In the genomic region with DNA sequence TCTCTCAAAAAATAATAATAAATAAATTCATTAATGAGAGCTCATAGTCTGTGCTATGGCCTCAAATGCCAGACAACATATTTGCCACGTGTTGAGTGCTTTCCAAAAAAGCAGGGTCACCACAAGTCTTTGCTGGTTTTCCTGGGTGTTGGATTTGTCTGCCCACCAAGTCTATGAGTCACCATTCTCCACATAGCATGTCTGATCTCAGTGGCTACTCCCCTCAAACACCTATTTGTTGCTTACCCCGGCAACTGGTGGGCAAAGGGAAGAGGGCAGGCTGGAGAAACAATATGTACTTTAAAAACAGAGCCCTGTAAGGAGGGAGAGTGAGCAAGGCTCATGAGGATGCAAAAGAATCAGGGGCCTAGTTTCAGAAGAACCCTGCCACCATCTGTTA, we compare ENCODE assay signal across 22 cellular contexts.
DNase-seq lines count a peak whose midpoint lies in the region; ATAC-seq and TF ChIP-seq lines count a peak whose summit lies in the region.
"Had no signal": no experiment of that assay in that cellular context is flagged by ENCODE, and none has a peak within 500 bp of the region (broad histone marks: within the 10 kb centered on the region; RNA-seq: fewer than 3 reads in every experiment).

No MANE protein-coding gene starts in this region.

- H3K4me3 Mint-ChIP-seq in effector memory CD8-positive, alpha-beta T cell, result no peak overlapping the region
- H3K4me3 Mint-ChIP-seq: H9 had no signal

- no peak overlapping the region for H2BK5ac ChIP-seq in neuronal stem cell (ENCODE audit: low read length)

- H3K4me1 Mint-ChIP-seq in effector memory CD8-positive, alpha-beta T cell (ENCODE audit: low read depth in 2 of 2), result no peaks in the 10 kb centered on the region
- H3K4me1 Mint-ChIP-seq: H9 had no signal

- no peaks in the 10 kb centered on the region for H3K79me1 ChIP-seq in neuronal stem cell (ENCODE audit: low read depth, low read length)

- H3K14ac ChIP-seq in neuronal stem cell (ENCODE audit: low read length), result no peak overlapping the region

- H3K9me3 ChIP-seq in neuronal stem cell (replicated peaks in 1 of 2; ENCODE audit: control insufficient read depth in 2 of 2, insufficient read depth in 1 of 2, low read depth in 1 of 2, low read length in 2 of 2), result no peaks in the 10 kb centered on the region
- H3K9me3 ChIP-seq: Peyer's patch had no signal

- H3K36me3 Mint-ChIP-seq in effector memory CD8-positive, alpha-beta T cell (ENCODE audit: insufficient read depth), result no peaks in the 10 kb centered on the region

- ATAC-seq in effector memory CD8-positive, alpha-beta T cell (replicated peaks), result no peak
- ATAC-seq: GM12878 had no signal

- no peak overlapping the region for H3K18ac ChIP-seq in neuronal stem cell (ENCODE audit: low read length)

- no peak overlapping the region for H3K4me3 ChIP-seq in AG10803 (ENCODE audit: low read length)
- H3K4me3 ChIP-seq in NB4 (ENCODE audit: low read depth, low read length), result no peak overlapping the region
- no peak overlapping the region for H3K4me3 ChIP-seq in neuronal stem cell (ENCODE audit: low read length in 2 of 2)
- H3K4me3 ChIP-seq: GM12878, GM23248, Peyer's patch had no signal

- peak overlapping the region; percentile 11 for H2BK12ac ChIP-seq in neuronal stem cell (ENCODE audit: low read length)

- H3K4me1 ChIP-seq in neuronal stem cell (ENCODE audit: control insufficient read depth in 2 of 2, insufficient read depth in 1 of 2, low read depth in 1 of 2, low read length in 2 of 2), result no peaks in the 10 kb centered on the region
- H3K4me1 ChIP-seq: Peyer's patch had no signal

- no peak overlapping the region for H3K4me2 ChIP-seq in neuronal stem cell (ENCODE audit: insufficient read depth, low read length, poor library complexity, severe bottlenecking)

- H3K9ac ChIP-seq in neuronal stem cell (ENCODE audit: low read depth, low read length, poor library complexity), result no peak overlapping the region
- H3K9ac ChIP-seq: GM23248 had no signal

- H3K23ac ChIP-seq in neuronal stem cell (ENCODE audit: low read depth, low read length, poor library complexity), result no peak overlapping the region

- no peak overlapping the region for H2AFZ ChIP-seq in neuronal stem cell (ENCODE audit: low read length)
- H2AFZ ChIP-seq: GM23248 had no signal

- H3K36me3 ChIP-seq in neuronal stem cell (replicated peaks in 1 of 2; ENCODE audit: control insufficient read depth in 2 of 2, insufficient read depth in 2 of 2, low read length in 2 of 2), result no peaks in the 10 kb centered on the region
- H3K36me3 ChIP-seq: Peyer's patch had no signal

- H3K4ac ChIP-seq in neuronal stem cell (ENCODE audit: low read length), result no peak overlapping the region

- no peak overlapping the region for H4K91ac ChIP-seq in neuronal stem cell (ENCODE audit: low read depth, low read length, poor library complexity)

- H2AK5ac ChIP-seq in neuronal stem cell (ENCODE audit: low read depth, low read length), result no peak overlapping the region

- H3K27me3 Mint-ChIP-seq in effector memory CD8-positive, alpha-beta T cell, result no peaks in the 10 kb centered on the region

- no CpG with 5 or more reads among the region's 2 CpGs for WGBS in neuronal stem cell (ENCODE audit: extremely low coverage in 2 of 2, insufficient read length in 2 of 2, insufficient replicate concordance in 1 of 2), 2 donors

- DNase-seq in AG10803 (ENCODE audit: low read depth) (peak; percentile 0), NB4 (ENCODE audit: low read depth) (peak; percentile 5), astrocyte of the hippocampus (ENCODE audit: low read depth, low spot score) (peak; percentile 17), neuronal stem cell (ENCODE audit: low spot score) (no peak), NCI-H1694 treated with DMSO at 0.1 percent for 48 hours (lab: John Stamatoyannopoulos, UW) (no peak)
- no peak for DNase-seq in effector CD4-positive, alpha-beta T cell
- no peak for DNase-seq in effector memory CD8-positive, alpha-beta T cell
- DNase-seq: DMS79, GM23248, H9, KBM-7, MM.1S, NCI-H1105, NCI-H146, NCI-H2029 treated with DMSO at 0.1 percent for 48 hours, NCI-H524 treated with DMSO at 0.1 percent for 48 hours, NCI-H82, Peyer's patch, SHP77 had no signal

- no peak for TF ChIP-seq POLR2A in NB4 (IDR thresholded peaks at IDR 0.05; ENCODE audit: extremely low read depth, insufficient read length)

- H3K27ac Mint-ChIP-seq in effector memory CD8-positive, alpha-beta T cell, result no peak overlapping the region
- H3K27ac Mint-ChIP-seq: H9 had no signal

- no peak overlapping the region for H2BK15ac ChIP-seq in neuronal stem cell (ENCODE audit: low read length)

- no peaks in the 10 kb centered on the region for H3K27me3 ChIP-seq in neuronal stem cell (ENCODE audit: control insufficient read depth in 3 of 3, insufficient read depth in 3 of 3, low read depth in 1 of 3, low read length in 3 of 3)
- H3K27me3 ChIP-seq: Peyer's patch had no signal

- H3K9me3 Mint-ChIP-seq in effector memory CD8-positive, alpha-beta T cell, result peaks cover 8 to 22% of the 10 kb centered on the region in 2 donors
- H3K9me3 Mint-ChIP-seq: H9 had no signal

- no peak overlapping the region for H4K8ac ChIP-seq in neuronal stem cell (ENCODE audit: low read depth, low read length)

- H3K27ac ChIP-seq in neuronal stem cell (replicated peaks; ENCODE audit: low read length), result no peak overlapping the region
- H3K27ac ChIP-seq: C4-2B, GM23248, HL-60, Peyer's patch had no signal

- TF ChIP-seq CTCF in AG10803 (conservative IDR thresholded peaks at IDR 0.05; ENCODE audit: low read length) (no peak), NB4 (IDR thresholded peaks at IDR 0.05; ENCODE audit: low read depth, low read length) (no peak)

- no peak overlapping the region for H2BK120ac ChIP-seq in neuronal stem cell (ENCODE audit: low read depth, low read length)

Comparison
In these comparisons a context has a peak if more than half of its experiments do, and no peak if none do; other contexts are left out.
1. DNase-seq: peak in AG10803 (single experiment), NB4 (single experiment) and astrocyte of the hippocampus (single experiment); none in neuronal stem cell (single experiment), NCI-H1694 treated with DMSO at 0.1 percent for 48 hours (single experiment), effector CD4-positive, alpha-beta T cell (single experiment) and effector memory CD8-positive, alpha-beta T cell (0 of 3).